In genomic region chr6:132974122-132974521, GRCh38 we compare ENCODE assay signal across 27 cellular contexts.
"Had no signal": no experiment of that assay in that cellular context is flagged by ENCODE, and none has a peak within 500 bp of the region (broad histone marks: within the 10 kb centered on the region; RNA-seq: fewer than 3 reads in every experiment).

No MANE protein-coding gene starts in this region.

- H3K9me3 ChIP-seq: left lung, lower lobe of right lung, neutrophil, psoas muscle, sigmoid colon, spleen, suprapubic skin, thoracic aorta, tibial artery, upper lobe of right lung had no signal

- FAIRE-seq: keratinocyte, small intestine, urothelium cell line had no signal

- H3K36me3 Mint-ChIP-seq: naive B cell; natural killer cell; stimulated activated effector memory CD8-positive, alpha-beta T cell treated with anti-CD3 and anti-CD28 coated beads, Interleukin-12 subunit alpha, Interleukin-12 subunit beta, amount 100 ng/mL, for 72 hours had no signal

- H3K4me3 Mint-ChIP-seq: naive B cell; natural killer cell; neural crest cell; stimulated activated effector memory CD8-positive, alpha-beta T cell treated with anti-CD3 and anti-CD28 coated beads, Interleukin-12 subunit alpha, Interleukin-12 subunit beta, amount 100 ng/mL, for 72 hours; stimulated activated naive CD8-positive, alpha-beta T cell treated with anti-CD3 and anti-CD28 coated beads, Interleukin-15, Interleukin-2, amounts not matched to agents 100 ng/mL and 50 ng/mL, for 24 hours had no signal

- H3K27ac Mint-ChIP-seq: naive B cell; natural killer cell; stimulated activated effector memory CD8-positive, alpha-beta T cell treated with anti-CD3 and anti-CD28 coated beads, Interleukin-12 subunit alpha, Interleukin-12 subunit beta, amount 100 ng/mL, for 72 hours; stimulated activated naive CD8-positive, alpha-beta T cell treated with anti-CD3 and anti-CD28 coated beads, Interleukin-15, Interleukin-2, amounts not matched to agents 100 ng/mL and 50 ng/mL, for 24 hours had no signal

- H3K4me3 ChIP-seq: left lung, lower lobe of right lung, psoas muscle, sigmoid colon, spleen, suprapubic skin, thoracic aorta, tibial artery, upper lobe of right lung had no signal

- DNase-seq: hippocampal formation; left colon; left lung; lower lobe of right lung; mammary epithelial cell; mesenchymal stem cell; naive B cell; natural killer cell; occipital lobe; psoas muscle; sigmoid colon; small intestine; spleen; stimulated activated CD4-positive, alpha-beta T cell treated with anti-CD3 and anti-CD28 coated beads, Interleukin-4, amount 100 ng/mL, for 24 hours; stimulated activated naive CD4-positive, alpha-beta T cell; tibial artery; trophoblast cell; upper lobe of right lung had no signal

- H3K9ac ChIP-seq: parathyroid adenoma had no signal

- H3K27ac ChIP-seq: left lung, lower lobe of right lung, neutrophil, parathyroid adenoma, psoas muscle, sigmoid colon, spleen, suprapubic skin, thoracic aorta, tibial artery, upper lobe of right lung had no signal

- H3K36me3 ChIP-seq: left lung, lower lobe of right lung, neutrophil, sigmoid colon, spleen, suprapubic skin, thoracic aorta, tibial artery, upper lobe of right lung had no signal

- H3K4me1 Mint-ChIP-seq: naive B cell; natural killer cell; stimulated activated effector memory CD8-positive, alpha-beta T cell treated with anti-CD3 and anti-CD28 coated beads, Interleukin-12 subunit alpha, Interleukin-12 subunit beta, amount 100 ng/mL, for 72 hours had no signal

- H3K9me3 Mint-ChIP-seq: naive B cell; natural killer cell; neural crest cell; stimulated activated effector memory CD8-positive, alpha-beta T cell treated with anti-CD3 and anti-CD28 coated beads, Interleukin-12 subunit alpha, Interleukin-12 subunit beta, amount 100 ng/mL, for 72 hours; stimulated activated naive CD8-positive, alpha-beta T cell treated with anti-CD3 and anti-CD28 coated beads, Interleukin-15, Interleukin-2, amounts not matched to agents 100 ng/mL and 50 ng/mL, for 24 hours had no signal
